In the genomic region with DNA sequence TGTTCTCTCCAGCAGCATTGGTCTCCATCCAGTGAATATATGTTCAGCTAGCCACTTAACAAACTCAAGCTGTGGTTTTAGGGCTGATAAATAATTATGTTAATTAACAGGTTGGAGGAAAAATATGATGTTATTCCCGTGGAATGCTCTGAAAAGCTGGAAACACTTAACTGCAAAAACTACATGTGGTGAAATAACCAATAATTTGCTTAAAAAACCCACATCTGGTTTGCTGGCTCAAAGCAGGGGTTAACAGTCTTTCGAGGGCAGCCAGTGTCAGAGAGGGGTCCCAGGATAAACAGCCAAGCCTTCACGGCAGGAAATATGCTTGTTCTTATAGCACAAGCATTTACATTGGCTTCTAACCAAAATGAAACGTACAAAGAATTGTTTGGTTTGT, we compare ENCODE assay signal across 22 cellular contexts.
DNase-seq lines count a peak whose midpoint lies in the region; ATAC-seq, FAIRE-seq and TF ChIP-seq lines count a peak whose summit lies in the region.
"Had no signal": no experiment of that assay in that cellular context is flagged by ENCODE, and none has a peak within 500 bp of the region (broad histone marks: within the 10 kb centered on the region; RNA-seq: fewer than 3 reads in every experiment).

No MANE protein-coding gene starts in this region.

- H2AFZ ChIP-seq in astrocyte (ENCODE audit: low read depth, low read length) = no peak overlapping the region
- H2AFZ ChIP-seq in smooth muscle cell (ENCODE audit: low read depth) = peak overlapping the region; percentile 34

- H3K27ac ChIP-seq in astrocyte (ENCODE audit: low read depth, low read length) (no peak overlapping the region), smooth muscle cell (ENCODE audit: low read depth) (no peak overlapping the region), body of pancreas (no peak overlapping the region), upper lobe of right lung (no peak overlapping the region)
- H3K27ac ChIP-seq: BLaER1, epithelial cell of prostate, WERI-Rb-1 had no signal

- H3K4me1 ChIP-seq in astrocyte (ENCODE audit: insufficient read depth, low read length) (peaks cover 19% of the 10 kb centered on the region), smooth muscle cell (ENCODE audit: low read depth) (peaks cover 7% of the 10 kb centered on the region), body of pancreas (no peaks in the 10 kb centered on the region), upper lobe of right lung (no peaks in the 10 kb centered on the region)

- intact Hi-C loops in body of pancreas (cut with DNase I) = no loop called here
- intact Hi-C loops in upper lobe of right lung (cut with DNase I) = no loop called here

- H3K9me3 ChIP-seq in astrocyte (ENCODE audit: insufficient read depth, low read depth, low read length) (no peaks in the 10 kb centered on the region), smooth muscle cell (replicated peaks; ENCODE audit: low read depth) (no peaks in the 10 kb centered on the region), body of pancreas (no peaks in the 10 kb centered on the region), upper lobe of right lung (no peaks in the 10 kb centered on the region)
- H3K9me3 ChIP-seq: BLaER1 had no signal

- peak; percentile 86 for FAIRE-seq in astrocyte (lab: Jason Lieb, UNC)

- H3F3A ChIP-seq in smooth muscle cell (ENCODE audit: low read depth) = no peaks in the 10 kb centered on the region

- peaks cover 8% of the 10 kb centered on the region for H3K9me3 Mint-ChIP-seq in astrocyte (ENCODE audit: unreplicated experiment)
- H3K9me3 Mint-ChIP-seq: activated CD4-positive, alpha-beta memory T cell treated with anti-CD3 and anti-CD28 coated beads for 36 hours; dendritic cell treated with granulocyte-macrophage colony-stimulating factor and Interleukin-4, amounts not matched to agents 40 ng/mL and 50 ng/mL, for 4 days had no signal

- H3K36me3 ChIP-seq in astrocyte (ENCODE audit: insufficient read depth, low read length) (no peaks in the 10 kb centered on the region), smooth muscle cell (ENCODE audit: low read depth) (no peaks in the 10 kb centered on the region), body of pancreas (replicated peaks in 1 of 2; ENCODE audit: insufficient read depth in 1 of 2, low read depth in 2 of 2) (no peaks in the 10 kb centered on the region), upper lobe of right lung (no peaks in the 10 kb centered on the region)
- H3K36me3 ChIP-seq: BLaER1, WERI-Rb-1 had no signal

- no peaks in the 10 kb centered on the region for H3K36me3 Mint-ChIP-seq in astrocyte (ENCODE audit: low read depth, unreplicated experiment)
- H3K36me3 Mint-ChIP-seq: activated CD4-positive, alpha-beta memory T cell treated with anti-CD3 and anti-CD28 coated beads for 36 hours had no signal

- H3K79me2 ChIP-seq in astrocyte (ENCODE audit: insufficient read depth, low read length) = no peaks in the 10 kb centered on the region
- no peaks in the 10 kb centered on the region for H3K79me2 ChIP-seq in smooth muscle cell (ENCODE audit: low read depth)

- ATAC-seq in body of pancreas = no peak
- ATAC-seq in upper lobe of right lung = no peak
- ATAC-seq: left ventricle myocardium superior had no signal

- H4K20me1 ChIP-seq in astrocyte (ENCODE audit: insufficient read depth, low read length) (no peaks in the 10 kb centered on the region), smooth muscle cell (ENCODE audit: low read depth) (no peaks in the 10 kb centered on the region)
- H4K20me1 ChIP-seq: BLaER1 had no signal

- TF ChIP-seq CTCF in astrocyte (IDR thresholded peaks at IDR 0.05; ENCODE audit: insufficient read depth, low read depth, low read length) (no peak), fibroblast of pulmonary artery (IDR thresholded peaks at IDR 0.05; ENCODE audit: low read length, missing control alignments) (no peak), smooth muscle cell (IDR thresholded peaks at IDR 0.05; ENCODE audit: borderline replicate concordance, insufficient read depth, poor library complexity, severe bottlenecking) (no peak), body of pancreas (IDR thresholded peaks at IDR 0.05) (no peak), upper lobe of right lung (IDR thresholded peaks at IDR 0.05) (no peak)

- peaks cover 8% of the 10 kb centered on the region for H3K4me1 Mint-ChIP-seq in astrocyte (ENCODE audit: low read depth, unreplicated experiment)

- TF ChIP-seq POLR2A in body of pancreas (IDR thresholded peaks at IDR 0.05) = no peak

- DNase-seq in GM04503 (ENCODE audit: low read depth) (peak; percentile 42), astrocyte (ENCODE audit: low read depth) (peak; percentile 72), fibroblast of pulmonary artery (ENCODE audit: low read depth) (peak; percentile 29), smooth muscle cell (lab: John Stamatoyannopoulos, UW; ENCODE audit: unreplicated experiment) (no peak), body of pancreas (no peak), NCI-H2227 (lab: John Stamatoyannopoulos, UW; ENCODE audit: unreplicated experiment) (no peak), upper lobe of right lung (no peak)
- DNase-seq: activated CD4-positive, alpha-beta memory T cell treated with anti-CD3 and anti-CD28 coated beads for 36 hours; activated gamma-delta T cell treated with Interleukin-2 at 50 U/mL for 16 hours; activated T-cell treated with anti-CD3 and anti-CD28 coated beads for 4 hours; aorta; GOT3; left ventricle myocardium superior; NCI-H1417; NCI-H2171; SIG-M5; stimulated activated CD4-positive, alpha-beta T cell treated with anti-CD3 and anti-CD28 coated beads, Interleukin-15, amount 100 ng/mL, for 24 hours; T-helper 2 cell; WERI-Rb-1 had no signal

- peak overlapping the region; percentile 69 for H3K4me2 ChIP-seq in astrocyte (ENCODE audit: low read length)
- H3K4me2 ChIP-seq in smooth muscle cell = peak overlapping the region; percentile 58
- H3K4me2 ChIP-seq: BLaER1 had no signal

- peak overlapping the region; percentile 33 for H3K9ac ChIP-seq in astrocyte (ENCODE audit: low read length)
- no peak overlapping the region for H3K9ac ChIP-seq in smooth muscle cell (ENCODE audit: low read depth)
- H3K9ac ChIP-seq: BLaER1 had no signal

- no peaks in the 10 kb centered on the region for H3K27me3 ChIP-seq in astrocyte (ENCODE audit: insufficient read depth, low read length)
- no peaks in the 10 kb centered on the region for H3K27me3 ChIP-seq in smooth muscle cell (ENCODE audit: low read depth)
- H3K27me3 ChIP-seq in body of pancreas = no peaks in the 10 kb centered on the region
- no peaks in the 10 kb centered on the region for H3K27me3 ChIP-seq in upper lobe of right lung
- H3K27me3 ChIP-seq: BLaER1 had no signal

- H3K4me3 ChIP-seq in astrocyte (ENCODE audit: insufficient read depth, low read depth, low read length) = no peak overlapping the region
- H3K4me3 ChIP-seq in fibroblast of pulmonary artery (replicated peaks; ENCODE audit: low read depth, low read length) = no peak overlapping the region
- H3K4me3 ChIP-seq in smooth muscle cell = no peak overlapping the region
- H3K4me3 ChIP-seq in body of pancreas = no peak overlapping the region
- no peak overlapping the region for H3K4me3 ChIP-seq in upper lobe of right lung
- H3K4me3 ChIP-seq: BLaER1 had no signal

- H3K4me3 Mint-ChIP-seq in astrocyte (ENCODE audit: unreplicated experiment) = no peak overlapping the region
- H3K4me3 Mint-ChIP-seq: activated CD4-positive, alpha-beta memory T cell treated with anti-CD3 and anti-CD28 coated beads for 36 hours; dendritic cell treated with granulocyte-macrophage colony-stimulating factor and Interleukin-4, amounts not matched to agents 40 ng/mL and 50 ng/mL, for 4 days had no signal

- H3K27ac Mint-ChIP-seq in astrocyte (ENCODE audit: unreplicated experiment) = no peak overlapping the region
- H3K27ac Mint-ChIP-seq: activated CD4-positive, alpha-beta memory T cell treated with anti-CD3 and anti-CD28 coated beads for 36 hours; dendritic cell treated with granulocyte-macrophage colony-stimulating factor and Interleukin-4, amounts not matched to agents 40 ng/mL and 50 ng/mL, for 4 days had no signal

- peaks cover 9% of the 10 kb centered on the region for H3K27me3 Mint-ChIP-seq in astrocyte (ENCODE audit: low read depth, unreplicated experiment)
- H3K27me3 Mint-ChIP-seq: dendritic cell treated with granulocyte-macrophage colony-stimulating factor and Interleukin-4, amounts not matched to agents 40 ng/mL and 50 ng/mL, for 4 days had no signal

- 34% methylated on average over 4 of the region's 4 CpGs for WGBS in smooth muscle cell (ENCODE audit: low lambda C conversion rate)
- 11 to 15% methylated on average over 4 of the region's 4 CpGs for WGBS in body of pancreas, 2 donors

Comparison
In these comparisons a context has a peak if more than half of its experiments do, and no peak if none do; other contexts are left out.
1. DNase-seq: peak in GM04503 (single experiment), astrocyte (single experiment) and fibroblast of pulmonary artery (single experiment); none in smooth muscle cell (single experiment), body of pancreas (0 of 4), NCI-H2227 (single experiment) and upper lobe of right lung (single experiment).